Comparison of ENCODE assay signal across 7 cellular contexts in the genomic region with DNA sequence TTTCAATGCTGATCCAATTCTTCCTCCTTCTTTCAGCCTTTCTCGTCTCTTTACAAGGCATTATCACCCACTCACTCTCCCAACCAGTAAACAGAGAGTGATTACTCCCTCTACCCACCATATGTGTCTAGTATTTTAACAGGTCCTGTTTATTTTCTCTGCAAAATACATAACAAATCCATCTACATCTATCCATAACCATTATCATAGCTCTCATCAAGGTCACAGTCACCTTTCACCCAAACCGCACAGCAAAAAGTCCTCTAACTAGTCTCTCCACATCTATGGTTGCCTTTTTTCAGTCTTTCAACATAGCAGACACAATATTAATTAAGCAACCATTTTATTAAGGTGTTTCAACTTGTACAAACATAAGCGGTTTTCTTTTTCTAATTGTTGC.
ATAC-seq and TF ChIP-seq lines count a peak whose summit lies in the region.
"Had no signal": no experiment of that assay in that cellular context is flagged by ENCODE, and none has a peak within 500 bp of the region (broad histone marks: within the 10 kb centered on the region; RNA-seq: fewer than 3 reads in every experiment).

No MANE protein-coding gene starts in this region.

- TF ChIP-seq CTCF in VCaP (conservative IDR thresholded peaks at IDR 0.05): no peak

- ATAC-seq in GM18867 (IDR thresholded peaks at IDR 0.05; ENCODE audit: unreplicated experiment): no peak
- ATAC-seq: A549; CD8-positive, alpha-beta T cell had no signal

- peak overlapping the region; percentile 86 for H3K27ac ChIP-seq in VCaP
- H3K27ac ChIP-seq: A549; BLaER1; BLaER1 treated with 17β-estradiol and CSF1 and Interleukin-3, amounts not matched to agents 10 nM and 100 nM; C4-2B had no signal
